19 cellular contexts compared by ENCODE assay signal in genomic region chr2:151526572-151527090, GRCh38.
DNase-seq lines count a peak whose midpoint lies in the region; ATAC-seq, FAIRE-seq and TF ChIP-seq lines count a peak whose summit lies in the region.
"Had no signal": no experiment of that assay in that cellular context is flagged by ENCODE, and none has a peak within 500 bp of the region (broad histone marks: within the 10 kb centered on the region; RNA-seq: fewer than 3 reads in every experiment).

No MANE protein-coding gene starts in this region.

- H3K56ac ChIP-seq in H9 (ENCODE audit: insufficient read length, low read depth, low read length) (no peak overlapping the region), H1 (replicated peaks; ENCODE audit: insufficient read length, low read depth, low read length) (no peak overlapping the region)

- no peaks in the 10 kb centered on the region for H3K9me3 Mint-ChIP-seq in H9
- H3K9me3 Mint-ChIP-seq: CD14-positive monocyte; CD8-positive, alpha-beta T cell; HFFc6 had no signal

- no peaks in the 10 kb centered on the region for H3K27me3 ChIP-seq in H9 (ENCODE audit: insufficient read depth, low read length)
- H3K27me3 ChIP-seq in H1 (replicated peaks in 1 of 4; ENCODE audit: control insufficient read depth in 3 of 4, extremely low read depth in 1 of 4, insufficient read depth in 3 of 4, low read length in 3 of 4) = no peaks in the 10 kb centered on the region
- H3K27me3 ChIP-seq in gastrocnemius medialis = no peaks in the 10 kb centered on the region
- H3K27me3 ChIP-seq in uterus = no peaks in the 10 kb centered on the region

- POLR2A ChIA-PET in H1 (lab: Charles Lee; ENCODE audit: partially characterized antibody) = no interaction called here

- no peaks in the 10 kb centered on the region for H3K36me3 Mint-ChIP-seq in H9 (ENCODE audit: insufficient read depth in 1 of 3, low read depth in 3 of 3)
- H3K36me3 Mint-ChIP-seq: CD14-positive monocyte; CD8-positive, alpha-beta T cell had no signal

- intact Hi-C loops in gastrocnemius medialis (cut with DNase I; ENCODE audit: low total_unique reads) = no loop called here
- intact Hi-C loops in uterus (cut with DNase I; ENCODE audit: low total_unique reads) = no loop called here

- H2BK20ac ChIP-seq in H9 (ENCODE audit: low read depth, low read length, poor library complexity, severe bottlenecking) (no peak overlapping the region), H1 (ENCODE audit: low read length) (no peak overlapping the region)

- H3K4ac ChIP-seq in H9 (ENCODE audit: low read depth, low read length) (no peak overlapping the region), H1 (replicated peaks; ENCODE audit: insufficient read length, low read depth, low read length) (no peak overlapping the region)

- peak; percentile 48 to 62; a peak in 3 of 4 replicates for TF ChIP-seq RAD21 in H1 (IDR thresholded peaks at IDR 0.05 in 1 of 2, conservative IDR thresholded peaks at IDR 0.05 in 1 of 2; ENCODE audit: low read depth in 2 of 2, low read length in 2 of 2)

- CTCF ChIA-PET in H1 (lab: Charles Lee; ENCODE audit: partially characterized antibody) = interaction anchor here (0.6 to 1.3 kb wide), 6 partner anchors 10 to 374 kb away, joined by 3 to 5 read pairs (median 3); no protein-coding TSS in a partner anchor

- H4K20me1 ChIP-seq in H9 (ENCODE audit: control insufficient read depth, insufficient read depth, insufficient read length) (no peaks in the 10 kb centered on the region), H1 (replicated peaks in 1 of 2; ENCODE audit: control insufficient read depth in 1 of 2, insufficient read depth in 2 of 2, low read length in 2 of 2) (no peaks in the 10 kb centered on the region)

- peak; percentile 25; the same call in 2 of the 3 replicates for TF ChIP-seq CTCF in H9 (conservative IDR thresholded peaks at IDR 0.05)
- TF ChIP-seq CTCF in H1 (IDR thresholded peaks at IDR 0.05; ENCODE audit: control extremely low read depth in 1 of 3, insufficient read depth in 1 of 3, low read depth in 1 of 3, low read length in 3 of 3) = peak in 2 of 3 experiments; percentile 20 to 30; a peak in 2 of 4 replicates
- no peak for TF ChIP-seq CTCF in gastrocnemius medialis (IDR thresholded peaks at IDR 0.05 in 4 of 5, conservative IDR thresholded peaks at IDR 0.05 in 1 of 5)
- no peak for TF ChIP-seq CTCF in uterus (IDR thresholded peaks at IDR 0.05)

- H3K9ac ChIP-seq in H9 (ENCODE audit: extremely low read depth, insufficient read length, low read length) = no peak overlapping the region
- no peak overlapping the region for H3K9ac ChIP-seq in H1 (replicated peaks in 1 of 4; ENCODE audit: extremely low read depth in 1 of 4, low read depth in 3 of 4, low read length in 3 of 4)

- FAIRE-seq in H1 (lab: Jason Lieb, UNC) = no peak
- FAIRE-seq: A204.1, D721Med, G401.6, GM12891 had no signal

- H3K79me2 ChIP-seq in H9 (ENCODE audit: insufficient read depth, low read length) (no peaks in the 10 kb centered on the region), H1 (ENCODE audit: control insufficient read depth in 1 of 2, insufficient read depth in 2 of 2, low read length in 2 of 2) (no peaks in the 10 kb centered on the region)

- no peak overlapping the region for H2BK12ac ChIP-seq in H9 (ENCODE audit: insufficient read length, low read depth, low read length)
- no peak overlapping the region for H2BK12ac ChIP-seq in H1 (ENCODE audit: low read depth, low read length)

- no peak overlapping the region for H4K91ac ChIP-seq in H9 (ENCODE audit: insufficient read length, low read depth, low read length)
- H4K91ac ChIP-seq in H1 (replicated peaks; ENCODE audit: insufficient read length, low read length) = no peak overlapping the region

- no peak overlapping the region for H2AFZ ChIP-seq in H9 (ENCODE audit: low read length)
- no peak overlapping the region for H2AFZ ChIP-seq in H1 (ENCODE audit: low read length)

- TF ChIP-seq EP300 in H1 (IDR thresholded peaks at IDR 0.05; ENCODE audit: borderline replicate concordance in 1 of 2, low read depth in 2 of 2, low read length in 2 of 2) = no peak

- in situ Hi-C loops in gastrocnemius medialis (cut with MboI; ENCODE audit: low sequenced_read_pairs in 4 of 4) = no loop called here

- H3K23me2 ChIP-seq in H9 (ENCODE audit: insufficient read length, low read depth, low read length, poor library complexity, severe bottlenecking) (no peaks in the 10 kb centered on the region), H1 (ENCODE audit: low read depth, low read length) (no peaks in the 10 kb centered on the region)

- H3K9me3 ChIP-seq in H9 (ENCODE audit: control insufficient read depth, low read depth, low read length) (no peaks in the 10 kb centered on the region), H1 (ENCODE audit: insufficient read depth in 2 of 2, low read depth in 1 of 2, low read length in 1 of 2) (no peaks in the 10 kb centered on the region), gastrocnemius medialis (no peaks in the 10 kb centered on the region), uterus (no peaks in the 10 kb centered on the region)
- H3K9me3 ChIP-seq: HAP-1 had no signal

- no peak overlapping the region for H4K8ac ChIP-seq in H9 (replicated peaks; ENCODE audit: insufficient read length, low read depth, low read length)
- no peak overlapping the region for H4K8ac ChIP-seq in H1 (ENCODE audit: extremely low read depth, insufficient read depth, low read length)

- TF ChIP-seq POLR2A in H1 (IDR thresholded peaks at IDR 0.05; ENCODE audit: control extremely low read depth in 1 of 2, low read depth in 2 of 2, low read length in 2 of 2) (no peak), gastrocnemius medialis (IDR thresholded peaks at IDR 0.05) (no peak), uterus (IDR thresholded peaks at IDR 0.05) (no peak)

- H4K5ac ChIP-seq in H9 (ENCODE audit: insufficient read length, low read depth, low read length) (no peak overlapping the region), H1 (ENCODE audit: insufficient read length, low read depth, low read length) (no peak overlapping the region)

- H3K4me1 Mint-ChIP-seq in H9 = peaks cover 2 to 3% of the 10 kb centered on the region in 2 experiments

- H3K4me3 ChIP-seq in H1 (ENCODE audit: extremely low read depth in 1 of 4, insufficient read depth in 2 of 4, low read depth in 3 of 4, low read length in 4 of 4) = no peak overlapping the region
- no peak overlapping the region for H3K4me3 ChIP-seq in gastrocnemius medialis
- no peak overlapping the region for H3K4me3 ChIP-seq in uterus
- H3K4me3 ChIP-seq: HAP-1 had no signal

- ATAC-seq in gastrocnemius medialis (no peak), GM21360 (IDR thresholded peaks at IDR 0.05; ENCODE audit: unreplicated experiment) (no peak)
- ATAC-seq: CD8-positive, alpha-beta T cell had no signal

- no peaks in the 10 kb centered on the region for H3K27me3 Mint-ChIP-seq in H9 (ENCODE audit: low read depth)

- H3K36me3 ChIP-seq in H1 (ENCODE audit: control insufficient read depth in 2 of 4, insufficient read depth in 4 of 4, low read length in 3 of 4) (no peaks in the 10 kb centered on the region; a peak in 1 of 8 replicates), gastrocnemius medialis (peaks cover 7 to 98% of the 10 kb centered on the region in 2 donors), uterus (no peaks in the 10 kb centered on the region)
- H3K36me3 ChIP-seq: HAP-1 had no signal

- H2BK5ac ChIP-seq in H9 (ENCODE audit: insufficient read length, low read length) = no peak overlapping the region
- no peak overlapping the region for H2BK5ac ChIP-seq in H1 (ENCODE audit: low read depth, low read length)

- H3K18ac ChIP-seq in H9 (ENCODE audit: insufficient read length, low read depth, low read length) = no peak overlapping the region
- no peak overlapping the region for H3K18ac ChIP-seq in H1 (ENCODE audit: extremely low read depth, low read length)

- H3K4me1 ChIP-seq in H9 (ENCODE audit: insufficient read depth, low read length) (no peaks in the 10 kb centered on the region), H1 (replicated peaks in 1 of 4; ENCODE audit: control insufficient read depth in 3 of 4, insufficient read depth in 4 of 4, low read length in 3 of 4) (no peaks in the 10 kb centered on the region), gastrocnemius medialis (no peaks in the 10 kb centered on the region), uterus (no peaks in the 10 kb centered on the region)
- H3K4me1 ChIP-seq: HAP-1 had no signal

- H3K27ac ChIP-seq in H9 (ENCODE audit: insufficient read length, low read depth, low read length) (no peak overlapping the region), H1 (ENCODE audit: low read depth, low read length) (no peak overlapping the region), gastrocnemius medialis (peak overlapping the region in 3 of 4 donors; percentile 3 to 39 (median 18)), uterus (no peak overlapping the region)
- H3K27ac ChIP-seq: HL-60 had no signal

- no peak overlapping the region for H2BK120ac ChIP-seq in H9 (ENCODE audit: low read depth, low read length, poor library complexity, severe bottlenecking)
- H2BK120ac ChIP-seq in H1 (replicated peaks; ENCODE audit: low read depth, low read length) = no peak overlapping the region

- DNase-seq in H9 = no peak
- DNase-seq in H1 (ENCODE audit: low read depth in 1 of 2, low spot score in 2 of 2) = no peak
- DNase-seq in left kidney (ENCODE audit: low read depth, low spot score) = peak; percentile 9
- DNase-seq in gastrocnemius medialis = no peak
- no peak for DNase-seq in AG08396 (ENCODE audit: low spot score)
- DNase-seq in uterus = no peak
- DNase-seq: CD8-positive, alpha-beta T cell; COR-L47; DMS153; EL; HFFc6 had no signal

- H3K27ac Mint-ChIP-seq in H9 = no peak overlapping the region
- H3K27ac Mint-ChIP-seq: CD8-positive, alpha-beta T cell; HFFc6 had no signal

- no peak overlapping the region for H3K23ac ChIP-seq in H9 (ENCODE audit: insufficient read length, low read depth, low read length)
- H3K23ac ChIP-seq in H1 (ENCODE audit: insufficient read length) = no peak overlapping the region

- no peak overlapping the region for H2BK15ac ChIP-seq in H9 (ENCODE audit: low read depth, low read length)
- no peak overlapping the region for H2BK15ac ChIP-seq in H1 (ENCODE audit: low read length)

- no peak overlapping the region for H3K4me2 ChIP-seq in H9 (ENCODE audit: insufficient read depth, insufficient read length, low read length)
- H3K4me2 ChIP-seq in H1 (ENCODE audit: insufficient read depth in 1 of 2, low read depth in 2 of 2, low read length in 2 of 2) = no peak overlapping the region

- no CpG with 5 or more reads among the region's 6 CpGs for WGBS in H9 (ENCODE audit: extremely low coverage, insufficient read length, low lambda C conversion rate)
- 86% methylated on average over 6 of the region's 6 CpGs; no CpG with 5 or more reads in 1 of the 2 experiments for WGBS in H1 (ENCODE audit: extremely low coverage in 1 of 2, insufficient coverage in 1 of 2, insufficient read length in 1 of 2, insufficient replicate concordance in 2 of 2, low coverage in 1 of 2, low lambda C conversion rate in 2 of 2, missing lambda C conversion rate in 1 of 2), 2 experiments

- H2AK5ac ChIP-seq in H9 (ENCODE audit: insufficient read length, low read length) (no peak overlapping the region), H1 (ENCODE audit: low read depth, low read length) (no peak overlapping the region)

- H3K4me3 Mint-ChIP-seq in H9 = no peak overlapping the region
- H3K4me3 Mint-ChIP-seq: CD8-positive, alpha-beta T cell; HFFc6 had no signal

- H3K14ac ChIP-seq in H9 (ENCODE audit: insufficient read depth, low read length) (no peak overlapping the region), H1 (ENCODE audit: insufficient read length) (no peak overlapping the region)

- no peaks in the 10 kb centered on the region for H3K79me1 ChIP-seq in H9 (ENCODE audit: insufficient read depth, low read depth, low read length, poor library complexity, severe bottlenecking)
- no peaks in the 10 kb centered on the region for H3K79me1 ChIP-seq in H1 (ENCODE audit: low read depth, low read length)

- H3T11ph ChIP-seq in H9 (ENCODE audit: low read length) = no peak overlapping the region

Comparison
In these comparisons a context has a peak if more than half of its experiments do, and no peak if none do; other contexts are left out.
1. H3K27ac ChIP-seq: peak in gastrocnemius medialis (3 of 4); none in H9 (single experiment), H1 (single experiment) and uterus (0 of 2).
2. CTCF ChIP-seq: peak in H9 (single experiment) and H1 (2 of 3); none in gastrocnemius medialis (0 of 5) and uterus (0 of 4).